In the genomic region with DNA sequence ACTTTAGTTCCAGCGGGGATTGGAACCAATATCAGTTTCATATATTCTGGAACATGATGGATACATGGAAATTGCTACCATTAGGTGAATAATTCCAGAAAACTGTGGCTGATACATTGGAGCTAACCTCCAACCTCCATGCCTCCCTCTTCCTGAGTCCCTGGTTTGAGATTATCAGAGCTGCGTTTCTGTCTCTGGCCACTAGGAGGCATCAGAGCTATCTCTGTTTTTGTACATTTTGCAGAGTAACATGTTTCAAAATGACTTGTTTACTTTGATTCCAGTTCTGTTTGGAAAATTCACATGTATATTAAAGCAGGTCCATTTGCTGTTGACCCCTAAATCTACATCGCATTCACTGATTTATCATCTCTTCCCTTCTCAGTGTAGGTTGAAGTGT, we compare ENCODE assay signal across 8 cellular contexts. TPM values are rescaled to one million over a fixed set of nuclear protein-coding genes. Genes with fewer than 3 reads are reported as not detected.
A peak's percentile ranks its signal among the peaks of the same experiment; 100 is the strongest.
DNase-seq lines count a peak whose midpoint lies in the region; ATAC-seq, FAIRE-seq and TF ChIP-seq lines count a peak whose summit lies in the region.

No MANE protein-coding gene starts in this region.

- no peak overlapping the region for H3K4me3 Mint-ChIP-seq in Calu3 (ENCODE audit: low read depth, unreplicated experiment)

- H3K79me2 ChIP-seq in PC-3 (ENCODE audit: low read length): no peaks in the 10 kb centered on the region
- H3K79me2 ChIP-seq in GM12878 (ENCODE audit: control insufficient read depth, insufficient read depth, low read length): no peaks in the 10 kb centered on the region

- no peaks in the 10 kb centered on the region for H3K27me3 ChIP-seq in PC-3 (ENCODE audit: low read length)
- no peaks in the 10 kb centered on the region for H3K27me3 ChIP-seq in GM12878 (replicated peaks in 1 of 2; ENCODE audit: control insufficient read depth in 2 of 2, insufficient read depth in 2 of 2, low read length in 1 of 2)
- no peaks in the 10 kb centered on the region for H3K27me3 ChIP-seq in left lung
- no peaks in the 10 kb centered on the region for H3K27me3 ChIP-seq in tibial artery

- POLR2A ChIA-PET in PC-3 (lab: Charles Lee; ENCODE audit: unreplicated experiment) (no interaction called here), GM12878 (lab: Charles Lee) (no interaction called here)

- H2AFZ ChIP-seq in PC-3 (ENCODE audit: low read length) (no peak overlapping the region), GM12878 (ENCODE audit: control insufficient read depth, low read depth, low read length) (no peak overlapping the region)

- H3K4me3 ChIP-seq in PC-3 (ENCODE audit: low read length) (no peak overlapping the region), GM12878 (no peak overlapping the region), left lung (no peak overlapping the region), tibial artery (no peak overlapping the region)

- in situ Hi-C loops in GM12878 (cut with MboI): no loop called here

- 42% methylated on average over 3 of the region's 3 CpGs for WGBS in GM12878 (ENCODE audit: insufficient coverage, insufficient replicate concordance, low lambda C conversion rate, missing lambda C conversion rate)

- H3K27ac ChIP-seq in PC-3 (ENCODE audit: low read length) (no peak overlapping the region), GM12878 (ENCODE audit: control insufficient read depth, insufficient read depth) (no peak overlapping the region), left lung (no peak overlapping the region), tibial artery (no peak overlapping the region)

- peak; percentile 53 for TF ChIP-seq CTCF in Calu3 (IDR thresholded peaks at IDR 0.05; ENCODE audit: unreplicated experiment)
- TF ChIP-seq CTCF in PC-3 (conservative IDR thresholded peaks at IDR 0.05; ENCODE audit: low read depth, low read length): peak; percentile 74
- peak; percentile 61 to 90 (median 81) for TF ChIP-seq CTCF in GM12878 (IDR thresholded peaks at IDR 0.05 in 2 of 3, conservative IDR thresholded peaks at IDR 0.05 in 1 of 3; ENCODE audit: control insufficient read depth in 2 of 3, extremely low read depth in 1 of 3, insufficient read depth in 1 of 3, low read depth in 3 of 3, low read length in 3 of 3)
- TF ChIP-seq CTCF in left lung (IDR thresholded peaks at IDR 0.05): peak; percentile 52 to 56
- TF ChIP-seq CTCF in tibial artery (IDR thresholded peaks at IDR 0.05): peak; percentile 34 to 47

- BruUV-seq in Calu3 (replicated peaks; lab: Mats Ljungman, UMichigan): no TSS peak
- BruUV-seq in PC-3 (replicated peaks; lab: Mats Ljungman, UMichigan): no TSS peak
- no TSS peak for BruUV-seq in GM12878 (replicated peaks; lab: Mats Ljungman, UMichigan)

- TF ChIP-seq POLR2A in GM12878 (IDR thresholded peaks at IDR 0.05; ENCODE audit: low read depth, low read length): no peak

- no peaks in the 10 kb centered on the region for H3K9me3 Mint-ChIP-seq in Calu3 (ENCODE audit: low read depth, unreplicated experiment)

- no peaks in the 10 kb centered on the region for H3K9me3 ChIP-seq in PC-3 (ENCODE audit: low read length)
- H3K9me3 ChIP-seq in GM12878 (replicated peaks; ENCODE audit: control insufficient read depth, insufficient read depth, low read length): no peaks in the 10 kb centered on the region
- no peaks in the 10 kb centered on the region for H3K9me3 ChIP-seq in left lung
- H3K9me3 ChIP-seq in tibial artery: no peaks in the 10 kb centered on the region

- peak; percentile 96 for FAIRE-seq in GM12878 (lab: Jason Lieb, UNC)

- SMC1A ChIA-PET in GM12878 (lab: Charles Lee; ENCODE audit: uncharacterized antibody, unreplicated experiment): interaction anchor here (1.8 kb wide), 1 partner anchor 16 kb away, joined by 10 read pairs; no protein-coding TSS in a partner anchor

- H3K27ac Mint-ChIP-seq in Calu3 (ENCODE audit: unreplicated experiment): no peak overlapping the region

- peak; percentile 34 for DNase-seq in Calu3
- DNase-seq in PC-3: peak; percentile 67
- DNase-seq in GM12878 (ENCODE audit: low read depth, low spot score): no peak
- DNase-seq in left lung: no peak
- peak in 1 of 2 donors; percentile 20 for DNase-seq in tibial artery

- H3K9ac ChIP-seq in PC-3 (ENCODE audit: low read length) (no peak overlapping the region), GM12878 (ENCODE audit: control insufficient read depth, insufficient read depth, low read length) (no peak overlapping the region)

- no peaks in the 10 kb centered on the region for H3K27me3 Mint-ChIP-seq in Calu3 (ENCODE audit: unreplicated experiment)

- intact Hi-C loops in Calu3 (cut with micrococcal nuclease; ENCODE audit: unreplicated experiment): no loop called here
- intact Hi-C loops in PC-3 (cut with micrococcal nuclease): loop anchor here (5.0 kb wide), 1 partner anchor 37 kb away; no protein-coding TSS in a partner anchor
- intact Hi-C loops in GM12878 (cut with micrococcal nuclease; ENCODE audit: unreplicated experiment): no loop called here
- intact Hi-C loops in left lung (cut with DNase I): no loop called here
- intact Hi-C loops in tibial artery (cut with DNase I; ENCODE audit: low total_unique reads): no loop called here

- peak; percentile 80 for ATAC-seq in GM19395 (IDR thresholded peaks at IDR 0.05; ENCODE audit: unreplicated experiment)
- ATAC-seq in PC-3: no peak
- ATAC-seq in GM12878: peak; percentile 67
- ATAC-seq in left lung: peak; percentile 70
- ATAC-seq in GM21360 (IDR thresholded peaks at IDR 0.05; ENCODE audit: unreplicated experiment): no peak
- no peak for ATAC-seq in GM18907 (IDR thresholded peaks at IDR 0.05; ENCODE audit: unreplicated experiment)

- H3K9me2 ChIP-seq in PC-3 (replicated peaks; ENCODE audit: low read length): no peaks in the 10 kb centered on the region

- no peaks in the 10 kb centered on the region for H3K4me1 Mint-ChIP-seq in Calu3 (ENCODE audit: low read depth, unreplicated experiment)

- peaks cover 40% of the 10 kb centered on the region for H3K4me1 ChIP-seq in PC-3 (ENCODE audit: insufficient read depth, low read length)
- no peaks in the 10 kb centered on the region for H3K4me1 ChIP-seq in GM12878 (ENCODE audit: control insufficient read depth, insufficient read depth, low read length)
- no peaks in the 10 kb centered on the region for H3K4me1 ChIP-seq in left lung
- H3K4me1 ChIP-seq in tibial artery: no peaks in the 10 kb centered on the region

- H3K36me3 ChIP-seq in PC-3 (ENCODE audit: low read depth, low read length) (no peaks in the 10 kb centered on the region), GM12878 (ENCODE audit: control insufficient read depth in 2 of 2, insufficient read depth in 2 of 2, low read length in 1 of 2) (no peaks in the 10 kb centered on the region), left lung (no peaks in the 10 kb centered on the region), tibial artery (no peaks in the 10 kb centered on the region)

- H3K4me2 ChIP-seq in PC-3 (ENCODE audit: low read length): no peak overlapping the region
- no peak overlapping the region for H3K4me2 ChIP-seq in GM12878 (ENCODE audit: control insufficient read depth, insufficient read depth)

- peaks cover 10% of the 10 kb centered on the region for H3F3A ChIP-seq in PC-3 (ENCODE audit: low read length, unreplicated experiment)

- CTCF ChIA-PET in Calu3 (lab: Charles Lee) (interaction anchor here (0.5 to 1.6 kb wide), 5 partner anchors 12 to 1592 kb away, joined by 3 to 8 read pairs (median 5); no protein-coding TSS in a partner anchor), PC-3 (lab: Charles Lee) (interaction anchor here (0.9 to 1.5 kb wide), 2 partner anchors 17 to 34 kb away, joined by 4 to 13 read pairs; no protein-coding TSS in a partner anchor), GM12878 (lab: Yijun Ruan, JAX) (interaction anchor here (0.5 to 3.3 kb wide), 28 partner anchors 8 to 530 kb away, joined by 3 to 32 read pairs (median 3); no protein-coding TSS in a partner anchor)

- H4K20me1 ChIP-seq in PC-3 (ENCODE audit: low read length) (no peaks in the 10 kb centered on the region), GM12878 (ENCODE audit: control insufficient read depth, insufficient read depth) (no peaks in the 10 kb centered on the region)

- no peaks in the 10 kb centered on the region for H3K36me3 Mint-ChIP-seq in Calu3 (ENCODE audit: insufficient read depth, unreplicated experiment)

- peak; percentile 31; the same call in 1 of the 2 replicates for TF ChIP-seq RAD21 in GM12878 (IDR thresholded peaks at IDR 0.05; ENCODE audit: insufficient read depth, low read depth, low read length)

- no peak for TF ChIP-seq EP300 in GM12878 (IDR thresholded peaks at IDR 0.05; ENCODE audit: borderline replicate concordance in 1 of 2, control insufficient read depth in 1 of 2, low read depth in 2 of 2, low read length in 2 of 2)

- RAD21 ChIA-PET in GM12878 (lab: Charles Lee; ENCODE audit: unreplicated experiment): interaction anchor here (1.1 to 1.2 kb wide), 2 partner anchors 17 to 242 kb away, joined by 6 to 8 read pairs; no protein-coding TSS in a partner anchor

TF ChIP-seq in GM12878, 131 proteins besides CTCF, POLR2A, EP300 and RAD21:
- TF ChIP-seq MEF2A (IDR thresholded peaks at IDR 0.05; ENCODE audit: insufficient read depth, low read depth, low read length) (no peak), SMC3 (IDR thresholded peaks at IDR 0.05; ENCODE audit: borderline replicate concordance, low read length) (peak; percentile 27; the same call in 1 of the 2 replicates)

RNA-seq across cellular contexts. Expression of gene RAB40AL, which starts 2.4 kb away (rescaled TPM):
- total RNA-seq in Calu3 (2022) (1.4 and 1.9 TPM in 2 replicates), PC-3 (2014; rRNA removed) (0.40 and 0.55 TPM in 2 replicates), GM12878 (2014; rRNA removed) (0.11 and 0.45 TPM in 2 replicates), GM12878 (2014; rRNA removed; fragmentation: Illumina TruSeq; extraction: Trizol) (0.13 and 0.51 TPM in 2 replicates), GM12878 (2021) (0.33 and 0.43 TPM in 2 replicates), left lung (under 1 TPM; 0.58 to 0.99 TPM)
- total RNA-seq in GM12878 (2013; cell fraction: nucleolus; rRNA removed): 7.9 and 9.7 TPM in 2 replicates
- not detected for polyA plus RNA-seq in GM12878 (2011; ENCODE audit: low read depth)
- polyA plus RNA-seq in GM12878 (2011; rRNA removed) (0.16 and 0.27 TPM in 2 replicates), GM12878 (2014; fragmentation: Illumina TruSeq; extraction: Trizol) (not detected in 2 replicates), GM12878 (2014; fragmentation: Nextera tagmentation; extraction: Ambion mirVana) (not detected), GM12878 (2014; rRNA removed) (0.19 and 0.55 TPM in 2 replicates), GM12878 (2016; fragmentation: Nextera tagmentation; extraction: Ambion mirVana) (under 1 TPM in 1 of 2 experiments, not detected in 1; 0.16 TPM)
- polyA plus RNA-seq in GM12878 (2011; cell fraction: cytosol; rRNA removed): not detected in 2 replicates
- 2.8 and 3.8 TPM in 2 replicates for polyA plus RNA-seq in GM12878 (2011; cell fraction: nucleus; rRNA removed)
- 0.15 TPM in 1 of 2 replicates, not detected in the other for polyA plus RNA-seq in GM12878 (2012)
- polyA minus RNA-seq in GM12878 (2011; rRNA and poly(A)+ RNA removed): 2.9 and 7.9 TPM in 2 replicates
- polyA minus RNA-seq in GM12878 (2011; cell fraction: cytosol; rRNA and poly(A)+ RNA removed): not detected in 2 replicates
- polyA minus RNA-seq in GM12878 (2011; cell fraction: nucleus; rRNA and poly(A)+ RNA removed): 9.2 and 13.9 TPM in 2 replicates

Comparison
In these comparisons a context has a peak if more than half of its experiments do, and no peak if none do; other contexts are left out.
1. DNase-seq: peak in Calu3 (single experiment) and PC-3 (single experiment); none in GM12878 (single experiment) and left lung (0 of 2).
2. ATAC-seq: peak in GM19395 (single experiment), GM12878 (single experiment) and left lung (single experiment); none in PC-3 (single experiment), GM21360 (single experiment) and GM18907 (single experiment).
3. Peak in every context shown above with its lines, with median percentiles within 50 percentile points of each other: CTCF ChIP-seq.